ENCODE assay signal across 12 cellular contexts in genomic region chr17:68697850-68698313, GRCh38.
DNase-seq lines count a peak whose midpoint lies in the region; ATAC-seq and TF ChIP-seq lines count a peak whose summit lies in the region.
"Had no signal": no experiment of that assay in that cellular context is flagged by ENCODE, and none has a peak within 500 bp of the region (broad histone marks: within the 10 kb centered on the region; RNA-seq: fewer than 3 reads in every experiment).

No MANE protein-coding gene starts in this region.

- peak overlapping the region; percentile 11; the same call in 1 of the 2 replicates for H3K27ac Mint-ChIP-seq in HFFc6
- H3K27ac Mint-ChIP-seq: activated CD8-positive, alpha-beta memory T cell treated with anti-CD3 and anti-CD28 coated beads, Interleukin-2, amount 10 ng/mL, durations not matched to agents 7 days and 5 days; natural killer cell had no signal

- peak; percentile 22 for DNase-seq in HFFc6
- DNase-seq in RKO (ENCODE audit: low spot score), result peak; percentile 12
- DNase-seq in fibroblast of mammary gland (ENCODE audit: low read depth), result peak; percentile 93
- DNase-seq in skeletal muscle cell (ENCODE audit: low read depth), result peak; percentile 85
- no peak for DNase-seq in NCI-H146 treated with DMSO at 0.1 percent for 48 hours (lab: John Stamatoyannopoulos, UW; ENCODE audit: unreplicated experiment)
- DNase-seq: activated CD8-positive, alpha-beta memory T cell treated with anti-CD3 and anti-CD28 coated beads, Interleukin-2, amount 10 ng/mL, durations not matched to agents 7 days and 5 days; natural killer cell; stimulated activated CD4-positive, alpha-beta T cell treated with anti-CD3 and anti-CD28 coated beads, Interleukin-1b, Interleukin-23, amount 100 ng/mL, for 48 hours; substantia nigra had no signal

- ATAC-seq in GM19452 (IDR thresholded peaks at IDR 0.05; ENCODE audit: unreplicated experiment) (no peak), HG03460 (IDR thresholded peaks at IDR 0.05; ENCODE audit: unreplicated experiment) (no peak)
- ATAC-seq: activated CD8-positive, alpha-beta memory T cell treated with anti-CD3 and anti-CD28 coated beads, Interleukin-2, amount 10 ng/mL, durations not matched to agents 7 days and 5 days; natural killer cell had no signal

- peaks cover 19% of the 10 kb centered on the region for H3K9me3 Mint-ChIP-seq in HFFc6
- H3K9me3 Mint-ChIP-seq: central memory CD8-positive, alpha-beta T cell; natural killer cell had no signal

- H3K4me1 Mint-ChIP-seq in HFFc6 (ENCODE audit: low read depth), result peaks cover 9% of the 10 kb centered on the region; the same call in 1 of the 2 replicates
- H3K4me1 Mint-ChIP-seq: activated CD8-positive, alpha-beta memory T cell treated with anti-CD3 and anti-CD28 coated beads, Interleukin-2, amount 10 ng/mL, durations not matched to agents 7 days and 5 days; central memory CD8-positive, alpha-beta T cell; natural killer cell had no signal

- no peak for TF ChIP-seq CTCF in HFFc6 (IDR thresholded peaks at IDR 0.05)
- TF ChIP-seq CTCF in fibroblast of mammary gland (conservative IDR thresholded peaks at IDR 0.05; ENCODE audit: control insufficient read depth, insufficient read depth, low read depth, low read length), result no peak

- no peaks in the 10 kb centered on the region for H3K36me3 Mint-ChIP-seq in HFFc6 (ENCODE audit: low read depth)
- H3K36me3 Mint-ChIP-seq: activated CD8-positive, alpha-beta memory T cell treated with anti-CD3 and anti-CD28 coated beads, Interleukin-2, amount 10 ng/mL, durations not matched to agents 7 days and 5 days; natural killer cell had no signal

- H3K4me3 ChIP-seq in fibroblast of mammary gland (ENCODE audit: control insufficient read depth, low read depth, low read length) (no peak overlapping the region), skeletal muscle cell (ENCODE audit: low read depth, low read length) (no peak overlapping the region)

- H3K27me3 Mint-ChIP-seq in HFFc6 (ENCODE audit: insufficient read depth), result peaks cover 2% of the 10 kb centered on the region; the same call in 1 of the 2 replicates

- H3K4me3 Mint-ChIP-seq in HFFc6, result no peak overlapping the region
- H3K4me3 Mint-ChIP-seq: activated CD8-positive, alpha-beta memory T cell treated with anti-CD3 and anti-CD28 coated beads, Interleukin-2, amount 10 ng/mL, durations not matched to agents 7 days and 5 days; central memory CD8-positive, alpha-beta T cell; natural killer cell had no signal
